ENCODE assay signal across 24 cellular contexts in the genomic region with DNA sequence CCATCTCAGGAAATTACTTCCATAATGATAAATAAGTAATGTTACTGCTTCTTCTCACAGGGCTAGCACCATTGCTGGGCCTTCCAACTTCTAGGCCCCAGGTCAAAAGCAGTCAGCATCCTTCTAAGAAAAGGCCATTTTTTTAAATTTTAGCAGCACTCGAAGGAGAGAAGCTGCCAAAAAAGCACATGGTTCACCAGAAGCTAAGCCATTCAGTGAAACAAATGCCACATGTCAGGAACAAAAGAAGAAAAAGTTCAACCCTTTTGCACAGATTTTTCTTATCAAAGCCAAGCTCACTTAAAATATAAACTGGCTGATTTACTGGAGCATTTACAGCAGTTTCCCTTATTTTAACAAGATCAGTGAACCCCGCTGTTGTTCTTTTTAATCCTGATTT. TPM values are rescaled to one million over a fixed set of nuclear protein-coding genes. Genes with fewer than 3 reads are reported as not detected.
"Had no signal": no experiment of that assay in that cellular context is flagged by ENCODE, and none has a peak within 500 bp of the region (broad histone marks: within the 10 kb centered on the region; RNA-seq: fewer than 3 reads in every experiment).

No MANE protein-coding gene starts in this region.

- H3K9ac ChIP-seq: KMS-11 had no signal

- DNase-seq: Kasumi-1, MM.1S, NCI-H1092 treated with DMSO at 0.1 percent for 48 hours, NCI-H1436, NCI-H187, NCI-H2029, NCI-H2081 treated with DMSO at 0.1 percent for 48 hours, NCI-H2171, NCI-H226, NCI-H510A, NCI-H524 treated with DMSO at 0.1 percent for 48 hours, NCI-H69, NCI-H774, PC-3, SHP77 had no signal

- H3K4me3 ChIP-seq: K562 had no signal

- ATAC-seq: K562, Panc1, PC-3, SK-N-SH treated with all-trans-retinoic acid at 6 μM for 48 hours had no signal

- H3K4me2 ChIP-seq: KMS-11 had no signal

- H3K27ac ChIP-seq: KMS-11, RWPE1 had no signal

RNA-seq across cellular contexts. Expression of gene SYNPR, which starts 46.6 kb away (rescaled TPM):
- total RNA-seq: HT1080, K562, M059J, PC-3, SK-MEL-5 had no signal
- polyA plus RNA-seq: IgD-negative memory B cell, K562 had no signal
